ENCODE assay signal across 8 cellular contexts in the genomic region with DNA sequence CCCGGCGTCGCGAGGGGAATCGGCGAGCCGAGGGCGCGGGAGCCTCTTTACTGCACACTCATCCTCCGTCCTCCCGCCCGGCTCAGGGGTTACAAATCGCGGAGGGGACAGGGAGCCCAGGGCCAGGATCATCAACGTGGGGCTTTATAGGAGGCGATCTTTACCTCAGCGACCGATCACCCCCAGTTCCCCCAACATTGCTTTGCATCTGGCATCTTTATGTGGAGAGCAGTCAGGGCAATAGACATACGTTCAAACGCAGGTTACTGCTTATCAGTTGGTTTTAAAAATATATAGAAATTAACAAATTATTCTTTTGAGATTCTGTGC. TPM values are rescaled to one million over a fixed set of nuclear protein-coding genes. Genes with fewer than 3 reads are reported as not detected.
DNase-seq lines count a peak whose midpoint lies in the region; ATAC-seq and TF ChIP-seq lines count a peak whose summit lies in the region.

No MANE protein-coding gene starts in this region.

- no peaks in the 10 kb centered on the region for H3K27me3 ChIP-seq in heart left ventricle

- H3K4me3 ChIP-seq in heart left ventricle (peak overlapping the region; percentile 78 to 98 (median 94)), foreskin fibroblast (ENCODE audit: low read depth in 1 of 2, low read length in 2 of 2) (peak overlapping the region; percentile 93 to 95), skin epidermis (peak overlapping the region; percentile 88 to 100 (median 97))

- peak overlapping the region; percentile 98 for H3K4me3 Mint-ChIP-seq in T-helper 17 cell

- no peaks in the 10 kb centered on the region for H3K36me3 ChIP-seq in heart left ventricle

- no peak for ATAC-seq in heart left ventricle
- ATAC-seq in Right ventricle myocardium inferior: no peak
- ATAC-seq in HG03159 (IDR thresholded peaks at IDR 0.05; ENCODE audit: unreplicated experiment): peak; percentile 14
- ATAC-seq in T-helper 17 cell: no peak

- TF ChIP-seq CTCF in heart left ventricle (IDR thresholded peaks at IDR 0.05) (no peak), foreskin fibroblast (IDR thresholded peaks at IDR 0.05; ENCODE audit: low read depth, low read length) (no peak)

- H3K4me1 Mint-ChIP-seq in T-helper 17 cell: peaks cover 20% of the 10 kb centered on the region

- H3K36me3 Mint-ChIP-seq in T-helper 17 cell (ENCODE audit: low read depth): peaks cover 2% of the 10 kb centered on the region

- H3K4me1 ChIP-seq in heart left ventricle: peaks cover 0 to 46% (median 19%) of the 10 kb centered on the region in 12 donors

- TF ChIP-seq POLR2A in heart left ventricle (IDR thresholded peaks at IDR 0.05): no peak

- H3K9me3 ChIP-seq in heart left ventricle: no peaks in the 10 kb centered on the region
- H3K9me3 ChIP-seq in T-helper 17 cell (ENCODE audit: control insufficient read depth, low read length, poor library complexity, severe bottlenecking): no peaks in the 10 kb centered on the region

- DNase-seq in heart left ventricle (peak in 1 of 5 donors; percentile 46), Right ventricle myocardium inferior (ENCODE audit: missing footprints) (no peak), T-helper 17 cell (peak in 1 of 3 donors; percentile 6), foreskin fibroblast (peak; percentile 4 to 50), DMS 273 treated with DMSO at 0.1 percent for 48 hours (lab: John Stamatoyannopoulos, UW) (no peak), hepatic stellate cell (ENCODE audit: low spot score) (no peak)

- H3K27ac ChIP-seq in heart left ventricle: peak overlapping the region; percentile 50 to 93 (median 86)
- peak overlapping the region in 20 of 21 experiments; percentile 61 to 95 (median 88) for H3K27ac ChIP-seq in skin epidermis

- 0 to 4% (median 1%) methylated on average over 16 to 20 of the region's 20 CpGs for WGBS in heart left ventricle, 4 donors

- H3K27me3 Mint-ChIP-seq in T-helper 17 cell: no peaks in the 10 kb centered on the region

- peak overlapping the region; percentile 91 for H3K27ac Mint-ChIP-seq in T-helper 17 cell

- intact Hi-C loops in heart left ventricle (cut with DNase I): loop anchor here in 3 of 10 donors (2.0 to 10.0 kb wide), 3 partner anchors 65 to 72 kb away; partner anchors contain the start of gene SERINC1 (in 2 of the 3)
- intact Hi-C loops in Right ventricle myocardium inferior (cut with DNase I): no loop called here

RNA-seq across cellular contexts. Expression of gene HSF2, which starts 0.6 kb away (rescaled TPM):
- total RNA-seq in heart left ventricle: 10 to 100 TPM; 18.3 to 34.2 (median 23.1) TPM
- polyA plus RNA-seq in heart left ventricle: 10 to 100 TPM; 13.1 to 38.7 TPM
- 23.3 TPM for total RNA-seq in Right ventricle myocardium inferior
- total RNA-seq in T-helper 17 cell: 10 to 100 TPM; 16.1 to 20.4 TPM

Comparison
In these comparisons a context has a peak if more than half of its experiments do, and no peak if none do; other contexts are left out.
1. DNase-seq: peak in foreskin fibroblast (2 of 2); none in Right ventricle myocardium inferior (single experiment), DMS 273 treated with DMSO at 0.1 percent for 48 hours (single experiment) and hepatic stellate cell (single experiment).
2. Peak in every context shown above with its lines, with median percentiles within 50 percentile points of each other: H3K4me3 ChIP-seq.